Comparison of ENCODE assay signal across 20 cellular contexts in the genomic region with DNA sequence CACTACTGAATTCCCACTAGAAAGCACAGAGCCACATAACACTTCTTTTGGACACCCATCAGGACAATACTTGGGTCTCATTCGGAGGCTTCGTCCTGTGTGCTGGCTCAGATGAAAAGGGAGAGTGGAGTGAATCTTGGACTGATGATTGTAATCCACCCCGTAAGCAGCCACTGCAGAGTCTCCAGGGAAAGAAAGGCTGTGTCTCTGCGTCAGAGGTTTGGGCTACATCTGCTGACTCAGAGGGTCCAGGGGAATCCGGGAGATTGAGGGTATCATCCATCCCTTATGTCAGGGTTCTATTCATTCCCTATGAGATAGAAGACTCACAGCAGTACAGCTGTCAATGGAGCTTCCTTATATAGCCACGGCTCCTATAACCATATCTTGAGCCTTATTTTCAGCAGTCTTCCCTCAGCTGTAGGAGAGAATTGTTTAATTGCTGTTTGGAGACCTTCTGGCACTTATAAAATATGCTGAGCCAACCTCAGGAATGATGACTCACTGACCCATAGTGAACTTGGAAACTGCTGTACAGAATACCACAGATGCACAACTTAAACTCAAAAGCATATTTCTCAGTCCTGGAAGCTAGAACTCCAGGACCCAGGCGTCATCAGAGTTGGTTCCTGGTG.
DNase-seq lines count a peak whose midpoint lies in the region; ATAC-seq and TF ChIP-seq lines count a peak whose summit lies in the region.
"Had no signal": no experiment of that assay in that cellular context is flagged by ENCODE, and none has a peak within 500 bp of the region (broad histone marks: within the 10 kb centered on the region; RNA-seq: fewer than 3 reads in every experiment).

No MANE protein-coding gene starts in this region.

- H3K4me2 ChIP-seq in fibroblast of lung (ENCODE audit: extremely low read depth, insufficient read depth, low read length), result no peak overlapping the region
- H3K4me2 ChIP-seq: BLaER1 had no signal

- H3K9me3 Mint-ChIP-seq in activated CD4-positive, alpha-beta memory T cell treated with anti-CD3 and anti-CD28 coated beads for 36 hours, result peaks cover 3% of the 10 kb centered on the region
- H3K9me3 Mint-ChIP-seq: activated CD8-positive, alpha-beta T cell treated with anti-CD3 and anti-CD28 coated beads for 36 hours had no signal

- intact Hi-C loops in activated CD4-positive, alpha-beta memory T cell treated with anti-CD3 and anti-CD28 coated beads for 36 hours (cut with micrococcal nuclease), result no loop called here

- H2AFZ ChIP-seq in fibroblast of lung (ENCODE audit: low read length), result no peak overlapping the region

- H3K9me3 ChIP-seq in RWPE2 (ENCODE audit: severe bottlenecking) (no peaks in the 10 kb centered on the region), fibroblast of lung (ENCODE audit: control insufficient read depth, insufficient read depth, low read depth, low read length) (no peaks in the 10 kb centered on the region)
- H3K9me3 ChIP-seq: vagina had no signal

- peaks cover 6% of the 10 kb centered on the region for H3K27me3 Mint-ChIP-seq in activated CD4-positive, alpha-beta memory T cell treated with anti-CD3 and anti-CD28 coated beads for 36 hours
- H3K27me3 Mint-ChIP-seq: activated CD8-positive, alpha-beta T cell treated with anti-CD3 and anti-CD28 coated beads for 36 hours had no signal

- H3K4me1 ChIP-seq in RWPE2 (ENCODE audit: insufficient read depth, poor library complexity, severe bottlenecking), result no peaks in the 10 kb centered on the region
- no peaks in the 10 kb centered on the region for H3K4me1 ChIP-seq in fibroblast of lung (ENCODE audit: control insufficient read depth, extremely low read depth, insufficient read depth, low read length)
- H3K4me1 ChIP-seq: BLaER1, vagina had no signal

- H3K4me1 Mint-ChIP-seq in activated CD4-positive, alpha-beta memory T cell treated with anti-CD3 and anti-CD28 coated beads for 36 hours (ENCODE audit: low read depth), result no peaks in the 10 kb centered on the region

- ATAC-seq in RWPE2 (ENCODE audit: low read depth), result peak; percentile 65; the same call in 1 of the 3 replicates
- ATAC-seq: activated CD8-positive, alpha-beta T cell treated with anti-CD3 and anti-CD28 coated beads for 36 hours; HCT116; K562 had no signal

- no peak overlapping the region for H3K4me3 Mint-ChIP-seq in activated CD4-positive, alpha-beta memory T cell treated with anti-CD3 and anti-CD28 coated beads for 36 hours
- H3K4me3 Mint-ChIP-seq: activated CD8-positive, alpha-beta T cell treated with anti-CD3 and anti-CD28 coated beads for 36 hours had no signal

- POLR2A ChIA-PET in activated CD4-positive, alpha-beta memory T cell treated with anti-CD3 and anti-CD28 coated beads for 36 hours (lab: Charles Lee), result no interaction called here

- peak; percentile 10 for DNase-seq in GM04504 (ENCODE audit: low read depth)
- no peak for DNase-seq in RWPE2 (ENCODE audit: low spot score)
- peak; percentile 76 to 93 for DNase-seq in fibroblast of lung (ENCODE audit: low read depth in 2 of 2)
- peak; percentile 71 for DNase-seq in renal cortical epithelial cell (ENCODE audit: low read depth)
- DNase-seq in DMS53 (lab: John Stamatoyannopoulos, UW), result no peak
- DNase-seq in activated naive CD4-positive, alpha-beta T cell (lab: John Stamatoyannopoulos, UW), result no peak
- no peak for DNase-seq in DMS153 treated with DMSO at 0.1 percent for 48 hours (lab: John Stamatoyannopoulos, UW; ENCODE audit: unreplicated experiment)
- no peak for DNase-seq in activated CD4-positive, alpha-beta memory T cell treated with anti-CD3 and anti-CD28 coated beads for 36 hours
- DNase-seq: activated CD8-positive, alpha-beta T cell treated with anti-CD3 and anti-CD28 coated beads for 36 hours; anterior cingulate cortex; dorsolateral prefrontal cortex; NCI-H1436; NCI-H446 treated with DMSO at 0.1 percent for 48 hours; stimulated activated naive CD4-positive, alpha-beta T cell had no signal

- TF ChIP-seq CTCF in RWPE2 (IDR thresholded peaks at IDR 0.05; ENCODE audit: poor library complexity, severe bottlenecking) (no peak), fibroblast of lung (conservative IDR thresholded peaks at IDR 0.05 in 1 of 2, IDR thresholded peaks at IDR 0.05 in 1 of 2; ENCODE audit: low read depth in 1 of 2, low read length in 2 of 2) (no peak)

- H3K27ac Mint-ChIP-seq in activated CD4-positive, alpha-beta memory T cell treated with anti-CD3 and anti-CD28 coated beads for 36 hours, result no peak overlapping the region
- H3K27ac Mint-ChIP-seq: activated CD8-positive, alpha-beta T cell treated with anti-CD3 and anti-CD28 coated beads for 36 hours had no signal

- H3K27me3 ChIP-seq in RWPE2 (ENCODE audit: insufficient read depth, poor library complexity, severe bottlenecking) (no peaks in the 10 kb centered on the region), fibroblast of lung (ENCODE audit: control insufficient read depth, insufficient read depth, low read length) (no peaks in the 10 kb centered on the region)
- H3K27me3 ChIP-seq: BLaER1, vagina had no signal

- no peaks in the 10 kb centered on the region for H3K79me2 ChIP-seq in fibroblast of lung (ENCODE audit: control insufficient read depth, insufficient read depth, low read length)

- no peak overlapping the region for H3K9ac ChIP-seq in fibroblast of lung (ENCODE audit: insufficient read depth, low read length)
- H3K9ac ChIP-seq: BLaER1 had no signal

- H3K27ac ChIP-seq in RWPE2 (ENCODE audit: poor library complexity, severe bottlenecking), result no peak overlapping the region
- no peak overlapping the region for H3K27ac ChIP-seq in fibroblast of lung (ENCODE audit: insufficient read depth, low read length)
- H3K27ac ChIP-seq: BLaER1, dorsolateral prefrontal cortex, SK-N-MC, skin epidermis, vagina had no signal

- no peak overlapping the region for H3K4me3 ChIP-seq in RWPE2 (ENCODE audit: severe bottlenecking)
- no peak overlapping the region for H3K4me3 ChIP-seq in fibroblast of lung (replicated peaks in 1 of 4; ENCODE audit: control extremely low read depth in 1 of 4, insufficient read depth in 1 of 4, low read depth in 3 of 4, low read length in 4 of 4)
- H3K4me3 ChIP-seq: BLaER1, dorsolateral prefrontal cortex, K562, SK-N-MC, skin epidermis, vagina had no signal

- no peaks in the 10 kb centered on the region for H3K36me3 ChIP-seq in RWPE2 (ENCODE audit: low read depth)
- H3K36me3 ChIP-seq in fibroblast of lung (ENCODE audit: control insufficient read depth, insufficient read depth, low read length), result no peaks in the 10 kb centered on the region
- H3K36me3 ChIP-seq: BLaER1, vagina had no signal

- no peaks in the 10 kb centered on the region for H4K20me1 ChIP-seq in fibroblast of lung (ENCODE audit: control insufficient read depth, extremely low read depth, insufficient read depth, low read length)
- H4K20me1 ChIP-seq: BLaER1 had no signal

- CTCF ChIA-PET in activated CD4-positive, alpha-beta memory T cell treated with anti-CD3 and anti-CD28 coated beads for 36 hours (lab: Charles Lee), result no interaction called here

- no peaks in the 10 kb centered on the region for H3K36me3 Mint-ChIP-seq in activated CD4-positive, alpha-beta memory T cell treated with anti-CD3 and anti-CD28 coated beads for 36 hours

Comparison
In these comparisons a context has a peak if more than half of its experiments do, and no peak if none do; other contexts are left out.
1. DNase-seq: peak in GM04504 (single experiment), fibroblast of lung (2 of 2) and renal cortical epithelial cell (single experiment); none in RWPE2 (single experiment), DMS53 (single experiment), activated naive CD4-positive, alpha-beta T cell (0 of 4), DMS153 treated with DMSO at 0.1 percent for 48 hours (single experiment) and activated CD4-positive, alpha-beta memory T cell treated with anti-CD3 and anti-CD28 coated beads for 36 hours (single experiment).